1 cellular context compared by ENCODE assay signal in the genomic region with DNA sequence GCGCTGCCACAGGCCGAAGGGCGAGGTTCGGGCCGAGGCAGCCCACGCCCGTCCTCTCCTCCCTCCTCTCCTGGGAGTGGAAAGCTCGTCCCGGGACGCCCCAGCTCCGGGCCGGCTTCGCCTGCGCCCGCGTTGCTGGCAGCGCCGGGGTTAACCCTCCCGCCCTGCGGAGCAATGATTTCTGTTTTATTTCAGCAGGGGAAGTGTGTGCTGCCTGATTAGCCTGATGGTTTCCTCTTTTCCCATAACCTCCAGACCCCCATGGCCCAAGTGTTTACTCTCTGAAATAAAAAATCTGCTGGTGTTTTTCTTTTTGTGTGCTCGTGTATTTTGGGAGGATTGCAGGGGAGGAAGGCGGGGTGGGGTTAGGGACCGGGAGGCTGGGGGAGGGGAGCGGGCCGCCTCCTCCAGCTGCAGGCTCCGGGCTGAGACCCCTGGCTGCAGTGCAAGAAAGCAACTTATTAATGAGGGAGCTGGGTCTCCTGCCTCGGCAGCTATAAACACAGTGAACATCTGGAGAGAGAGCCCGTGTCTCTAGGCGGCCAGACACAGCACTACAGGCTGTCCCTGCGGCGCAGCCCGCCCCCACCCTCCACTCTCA.
TF ChIP-seq lines count a peak whose summit lies in the region.

No MANE protein-coding gene starts in this region.

TF ChIP-seq in H1, 55 proteins besides CTCF, POLR2A, EP300 and RAD21:
- TF ChIP-seq CHD1 (IDR thresholded peaks at IDR 0.05; ENCODE audit: low read depth, low read length), result no peak
- TF ChIP-seq SP1 (IDR thresholded peaks at IDR 0.05; ENCODE audit: low read depth, low read length), result 0 out of 2 replicates have a peak, but pooled peaks have one; percentile 2
- TF ChIP-seq TBP (IDR thresholded peaks at IDR 0.05; ENCODE audit: low read depth, low read length), result 0 out of 2 replicates have a peak, but pooled peaks have one; percentile 55
- peak; percentile 45 for TF ChIP-seq RNF2 (IDR thresholded peaks at IDR 0.05; ENCODE audit: borderline replicate concordance, low read depth, low read length, missing control alignments, poor library complexity, severe bottlenecking)
- TF ChIP-seq RBBP5 (IDR thresholded peaks at IDR 0.05; ENCODE audit: borderline replicate concordance, low read depth, low read length), result peak; percentile 42; the same call in 1 of the 2 replicates
- no peak for TF ChIP-seq POU5F1 (IDR thresholded peaks at IDR 0.05; ENCODE audit: low read depth, low read length)
- peak; percentile 43; the same call in 1 of the 2 replicates for TF ChIP-seq SUZ12 (IDR thresholded peaks at IDR 0.05; ENCODE audit: low read length)
- TF ChIP-seq ASH2L (IDR thresholded peaks at IDR 0.05; ENCODE audit: low read length), result peak; percentile 45
- TF ChIP-seq RFX5 (IDR thresholded peaks at IDR 0.05; ENCODE audit: borderline replicate concordance, low read depth, low read length), result no peak
- TF ChIP-seq EZH2 (IDR thresholded peaks at IDR 0.05; ENCODE audit: low read depth, low read length, severe bottlenecking), result peak; percentile 4
- TF ChIP-seq SP2 (IDR thresholded peaks at IDR 0.05; ENCODE audit: low read length), result no peak
- TF ChIP-seq CEBPB (IDR thresholded peaks at IDR 0.05; ENCODE audit: low read depth, low read length), result no peak
- no peak for TF ChIP-seq HDAC2 (IDR thresholded peaks at IDR 0.05; ENCODE audit: borderline replicate concordance in 1 of 2, low read depth in 2 of 2, low read length in 2 of 2)
